Comparison of ENCODE assay signal across 27 cellular contexts in genomic region chr6:159012201-159012600, GRCh38. TPM values are rescaled to one million over a fixed set of nuclear protein-coding genes. Genes with fewer than 3 reads are reported as not detected.
DNase-seq lines count a peak whose midpoint lies in the region; ATAC-seq and TF ChIP-seq lines count a peak whose summit lies in the region.
"Had no signal": no experiment of that assay in that cellular context is flagged by ENCODE, and none has a peak within 500 bp of the region (broad histone marks: within the 10 kb centered on the region; RNA-seq: fewer than 3 reads in every experiment).

No MANE protein-coding gene starts in this region.

- H3K4me3 Mint-ChIP-seq in activated naive CD8-positive, alpha-beta T cell, result no peak overlapping the region
- H3K4me3 Mint-ChIP-seq in activated naive CD8-positive, alpha-beta T cell treated with anti-CD3 and anti-CD28 coated beads, Interleukin-2, amount 50 U/mL, for 24 hours, result no peak overlapping the region
- no peak overlapping the region for H3K4me3 Mint-ChIP-seq in H9
- H3K4me3 Mint-ChIP-seq: neural crest cell; T-helper 1 cell treated with Interleukin-12 subunit alpha and Interleukin-12 subunit beta and Interleukin-4 antibody, amounts not matched to agents 30 μg/mL and 1 μg/mL, for 36 hours had no signal

- H2AFZ ChIP-seq in H9 (ENCODE audit: low read length), result no peak overlapping the region
- H2AFZ ChIP-seq: hepatocyte had no signal

- no peaks in the 10 kb centered on the region for H3K27me3 Mint-ChIP-seq in activated naive CD8-positive, alpha-beta T cell
- H3K27me3 Mint-ChIP-seq in activated naive CD8-positive, alpha-beta T cell treated with anti-CD3 and anti-CD28 coated beads, Interleukin-2, amount 50 U/mL, for 24 hours, result no peaks in the 10 kb centered on the region
- H3K27me3 Mint-ChIP-seq in H9 (ENCODE audit: low read depth), result no peaks in the 10 kb centered on the region; the same call in none of the 2 replicates
- H3K27me3 Mint-ChIP-seq: IgD-negative memory B cell had no signal

- no peak overlapping the region for H3K18ac ChIP-seq in mesendoderm (ENCODE audit: low read length)
- H3K18ac ChIP-seq in H9 (ENCODE audit: insufficient read length, low read depth, low read length), result no peak overlapping the region

- no peaks in the 10 kb centered on the region for H3K23me2 ChIP-seq in H9 (ENCODE audit: insufficient read length, low read depth, low read length, poor library complexity, severe bottlenecking)

- ATAC-seq in activated naive CD8-positive, alpha-beta T cell treated with anti-CD3 and anti-CD28 coated beads, Interleukin-2, amount 50 U/mL, for 24 hours, result no peak
- ATAC-seq in GM18517 (IDR thresholded peaks at IDR 0.05; ENCODE audit: unreplicated experiment), result no peak
- ATAC-seq: A549 had no signal

- no peak overlapping the region for H3K27ac ChIP-seq in mesendoderm (ENCODE audit: low read depth, low read length)
- no peak overlapping the region for H3K27ac ChIP-seq in H9 (ENCODE audit: insufficient read length, low read depth, low read length)
- H3K27ac ChIP-seq: A549, BLaER1, hepatocyte, left ventricle myocardium inferior, transverse colon had no signal

- H4K5ac ChIP-seq in mesendoderm (ENCODE audit: low read length) (no peak overlapping the region), H9 (ENCODE audit: insufficient read length, low read depth, low read length) (no peak overlapping the region)

- H3K23ac ChIP-seq in mesendoderm (ENCODE audit: low read length), result no peak overlapping the region
- no peak overlapping the region for H3K23ac ChIP-seq in H9 (ENCODE audit: insufficient read length, low read depth, low read length)

- H2AK5ac ChIP-seq in mesendoderm (ENCODE audit: low read length) (no peak overlapping the region), H9 (ENCODE audit: insufficient read length, low read length) (no peak overlapping the region)

- H3K4me1 ChIP-seq in mesendoderm (ENCODE audit: control insufficient read depth, low read depth, low read length), result no peaks in the 10 kb centered on the region
- no peaks in the 10 kb centered on the region for H3K4me1 ChIP-seq in H9 (ENCODE audit: insufficient read depth, low read length)
- H3K4me1 ChIP-seq: A549, left ventricle myocardium inferior had no signal

- H2BK5ac ChIP-seq in mesendoderm (ENCODE audit: low read length), result no peak overlapping the region
- no peak overlapping the region for H2BK5ac ChIP-seq in H9 (ENCODE audit: insufficient read length, low read length)

- no peak overlapping the region for H3T11ph ChIP-seq in H9 (ENCODE audit: low read length)

- no peaks in the 10 kb centered on the region for H3K9me3 ChIP-seq in H9 (ENCODE audit: control insufficient read depth, low read depth, low read length)
- H3K9me3 ChIP-seq: A549, transverse colon had no signal

- H3K4me3 ChIP-seq in mesendoderm (ENCODE audit: low read length), result no peak overlapping the region
- H3K4me3 ChIP-seq: A549, BLaER1, hepatocyte, left ventricle myocardium inferior, transverse colon had no signal

- H2BK15ac ChIP-seq in mesendoderm (replicated peaks; ENCODE audit: low read depth), result no peak overlapping the region
- no peak overlapping the region for H2BK15ac ChIP-seq in H9 (ENCODE audit: low read depth, low read length)

- H2BK12ac ChIP-seq in H9 (ENCODE audit: insufficient read length, low read depth, low read length), result no peak overlapping the region

- no peak for DNase-seq in activated naive CD8-positive, alpha-beta T cell treated with anti-CD3 and anti-CD28 coated beads, Interleukin-2, amount 50 U/mL, for 24 hours
- DNase-seq in astrocyte of the hippocampus (ENCODE audit: low read depth, low spot score), result peak; percentile 72
- DNase-seq in mesendoderm, result peak; percentile 44
- no peak for DNase-seq in H9
- DNase-seq in germinal center (ENCODE audit: low spot score), result no peak
- DNase-seq in NCI-H748 treated with DMSO at 0.1 percent for 48 hours (lab: John Stamatoyannopoulos, UW), result no peak
- DNase-seq: activated CD4-positive, alpha-beta T cell treated with anti-CD3 and anti-CD28 coated beads for 48 hours; activated naive CD4-positive, alpha-beta T cell treated with anti-CD3 and anti-CD28 coated beads, Interleukin-2, amount 50 U/mL, for 16 hours; effector CD4-positive, alpha-beta T cell; erythroblast; foreskin melanocyte; left ventricle myocardium inferior; NCI-H1092 treated with DMSO at 0.1 percent for 48 hours; NCI-H187 treated with DMSO at 0.1 percent for 48 hours; RPMI8226; transverse colon had no signal

- no peak overlapping the region for H4K8ac ChIP-seq in mesendoderm (ENCODE audit: low read depth, low read length)
- H4K8ac ChIP-seq in H9 (replicated peaks; ENCODE audit: insufficient read length, low read depth, low read length), result no peak overlapping the region

- no peaks in the 10 kb centered on the region for H3K36me3 ChIP-seq in mesendoderm (ENCODE audit: control insufficient read depth, insufficient read depth, low read length)
- H3K36me3 ChIP-seq: left ventricle myocardium inferior, transverse colon had no signal

- no peak overlapping the region for H3K56ac ChIP-seq in mesendoderm (ENCODE audit: low read length)
- H3K56ac ChIP-seq in H9 (ENCODE audit: insufficient read length, low read depth, low read length), result no peak overlapping the region

- peak overlapping the region; percentile 4 for H3K27ac Mint-ChIP-seq in activated naive CD8-positive, alpha-beta T cell
- H3K27ac Mint-ChIP-seq in activated naive CD8-positive, alpha-beta T cell treated with anti-CD3 and anti-CD28 coated beads, Interleukin-2, amount 50 U/mL, for 24 hours, result no peak overlapping the region
- H3K27ac Mint-ChIP-seq in H9, result no peak overlapping the region
- H3K27ac Mint-ChIP-seq: progenitor cell of endocrine pancreas; T-helper 1 cell treated with Interleukin-12 subunit alpha and Interleukin-12 subunit beta and Interleukin-4 antibody, amounts not matched to agents 30 μg/mL and 1 μg/mL, for 36 hours had no signal

- no peak overlapping the region for H2BK20ac ChIP-seq in H9 (ENCODE audit: low read depth, low read length, poor library complexity, severe bottlenecking)

- H2BK120ac ChIP-seq in mesendoderm (ENCODE audit: low read depth, low read length) (no peak overlapping the region), H9 (ENCODE audit: low read depth, low read length, poor library complexity, severe bottlenecking) (no peak overlapping the region)

- peaks cover 55% of the 10 kb centered on the region for H3K4me1 Mint-ChIP-seq in activated naive CD8-positive, alpha-beta T cell (ENCODE audit: low read depth)
- peaks cover 57% of the 10 kb centered on the region for H3K4me1 Mint-ChIP-seq in activated naive CD8-positive, alpha-beta T cell treated with anti-CD3 and anti-CD28 coated beads, Interleukin-2, amount 50 U/mL, for 24 hours
- no peaks in the 10 kb centered on the region for H3K4me1 Mint-ChIP-seq in H9
- H3K4me1 Mint-ChIP-seq: neural crest cell had no signal

- H3K36me3 Mint-ChIP-seq in activated naive CD8-positive, alpha-beta T cell, result peaks cover 5% of the 10 kb centered on the region
- peaks cover 12% of the 10 kb centered on the region for H3K36me3 Mint-ChIP-seq in activated naive CD8-positive, alpha-beta T cell treated with anti-CD3 and anti-CD28 coated beads, Interleukin-2, amount 50 U/mL, for 24 hours (ENCODE audit: low read depth)
- no peaks in the 10 kb centered on the region for H3K36me3 Mint-ChIP-seq in H9 (ENCODE audit: insufficient read depth in 1 of 3, low read depth in 3 of 3)

- H3K79me2 ChIP-seq in mesendoderm (ENCODE audit: control insufficient read depth, insufficient read depth, low read length), result no peaks in the 10 kb centered on the region
- H3K79me2 ChIP-seq in H9 (ENCODE audit: insufficient read depth, low read length), result no peaks in the 10 kb centered on the region
- H3K79me2 ChIP-seq: hepatocyte had no signal

- no peaks in the 10 kb centered on the region for H3K9me3 Mint-ChIP-seq in activated naive CD8-positive, alpha-beta T cell (ENCODE audit: low read depth)
- no peaks in the 10 kb centered on the region for H3K9me3 Mint-ChIP-seq in activated naive CD8-positive, alpha-beta T cell treated with anti-CD3 and anti-CD28 coated beads, Interleukin-2, amount 50 U/mL, for 24 hours
- H3K9me3 Mint-ChIP-seq in H9, result no peaks in the 10 kb centered on the region; a peak in 1 of 5 replicates
- H3K9me3 Mint-ChIP-seq: IgD-negative memory B cell; neural crest cell; T-helper 1 cell treated with Interleukin-12 subunit alpha and Interleukin-12 subunit beta and Interleukin-4 antibody, amounts not matched to agents 30 μg/mL and 1 μg/mL, for 36 hours had no signal

- H4K20me1 ChIP-seq in H9 (ENCODE audit: control insufficient read depth, insufficient read depth, insufficient read length), result no peaks in the 10 kb centered on the region
- H4K20me1 ChIP-seq: BLaER1 had no signal

- no peak for TF ChIP-seq CTCF in H9 (conservative IDR thresholded peaks at IDR 0.05)

- no CpG with 5 or more reads among the region's 4 CpGs for WGBS in mesendoderm (ENCODE audit: extremely low coverage, insufficient coverage, low lambda C conversion rate)
- no CpG with 5 or more reads among the region's 4 CpGs for WGBS in H9 (ENCODE audit: extremely low coverage, insufficient read length, low lambda C conversion rate)

- no peak overlapping the region for H3K14ac ChIP-seq in H9 (ENCODE audit: insufficient read depth, low read length)

- H3K4ac ChIP-seq in mesendoderm (ENCODE audit: low read depth, low read length) (no peak overlapping the region), H9 (ENCODE audit: low read depth, low read length) (no peak overlapping the region)

- H3K79me1 ChIP-seq in mesendoderm (ENCODE audit: low read length), result no peaks in the 10 kb centered on the region
- no peaks in the 10 kb centered on the region for H3K79me1 ChIP-seq in H9 (ENCODE audit: insufficient read depth, low read depth, low read length, poor library complexity, severe bottlenecking)

- H3K4me2 ChIP-seq in mesendoderm (ENCODE audit: low read length) (no peak overlapping the region), H9 (ENCODE audit: insufficient read depth, insufficient read length, low read length) (no peak overlapping the region)
- H3K4me2 ChIP-seq: A549, BLaER1, hepatocyte had no signal

- H3K27me3 ChIP-seq in mesendoderm (ENCODE audit: insufficient read depth, low read length, poor library complexity), result no peaks in the 10 kb centered on the region
- H3K27me3 ChIP-seq in H9 (ENCODE audit: insufficient read depth, low read length), result no peaks in the 10 kb centered on the region
- H3K27me3 ChIP-seq: BLaER1, hepatocyte, transverse colon had no signal

- H3K9ac ChIP-seq in mesendoderm (ENCODE audit: low read length), result no peak overlapping the region
- no peak overlapping the region for H3K9ac ChIP-seq in H9 (ENCODE audit: extremely low read depth, insufficient read length, low read length)
- H3K9ac ChIP-seq: BLaER1 had no signal

- no peak overlapping the region for H4K91ac ChIP-seq in H9 (ENCODE audit: insufficient read length, low read depth, low read length)

RNA-seq across cellular contexts. Expression of gene RSPH3, which starts 12.2 kb away (rescaled TPM):
- 1.3 TPM for polyA plus RNA-seq in mesendoderm (2013, experiment 1 of 2)
- 1.2 TPM for polyA plus RNA-seq in mesendoderm (2013, experiment 2 of 2)
- 1.8 and 2.2 TPM in 2 replicates for total RNA-seq in H9 (2021)

RNA-seq across cellular contexts. Expression of gene TAGAP, which starts 32.6 kb away (rescaled TPM):
- polyA plus RNA-seq in mesendoderm (2013, experiment 1 of 2), result 0.03 TPM
- polyA plus RNA-seq in mesendoderm (2013, experiment 2 of 2), result 0.01 TPM
- not detected in 2 replicates for total RNA-seq in H9 (2021)
- total RNA-seq: chondrocyte, Daoy, neural crest cell, progenitor cell of endocrine pancreas had no signal
- polyA plus RNA-seq: A549 had no signal

Comparison
In these comparisons a context has a peak if more than half of its experiments do, and no peak if none do; other contexts are left out.
1. DNase-seq: peak in astrocyte of the hippocampus (single experiment) and mesendoderm (single experiment); none in activated naive CD8-positive, alpha-beta T cell treated with anti-CD3 and anti-CD28 coated beads, Interleukin-2, amount 50 U/mL, for 24 hours (single experiment), H9 (single experiment), germinal center (single experiment) and NCI-H748 treated with DMSO at 0.1 percent for 48 hours (single experiment).